8 cellular contexts compared by ENCODE assay signal in the genomic region with DNA sequence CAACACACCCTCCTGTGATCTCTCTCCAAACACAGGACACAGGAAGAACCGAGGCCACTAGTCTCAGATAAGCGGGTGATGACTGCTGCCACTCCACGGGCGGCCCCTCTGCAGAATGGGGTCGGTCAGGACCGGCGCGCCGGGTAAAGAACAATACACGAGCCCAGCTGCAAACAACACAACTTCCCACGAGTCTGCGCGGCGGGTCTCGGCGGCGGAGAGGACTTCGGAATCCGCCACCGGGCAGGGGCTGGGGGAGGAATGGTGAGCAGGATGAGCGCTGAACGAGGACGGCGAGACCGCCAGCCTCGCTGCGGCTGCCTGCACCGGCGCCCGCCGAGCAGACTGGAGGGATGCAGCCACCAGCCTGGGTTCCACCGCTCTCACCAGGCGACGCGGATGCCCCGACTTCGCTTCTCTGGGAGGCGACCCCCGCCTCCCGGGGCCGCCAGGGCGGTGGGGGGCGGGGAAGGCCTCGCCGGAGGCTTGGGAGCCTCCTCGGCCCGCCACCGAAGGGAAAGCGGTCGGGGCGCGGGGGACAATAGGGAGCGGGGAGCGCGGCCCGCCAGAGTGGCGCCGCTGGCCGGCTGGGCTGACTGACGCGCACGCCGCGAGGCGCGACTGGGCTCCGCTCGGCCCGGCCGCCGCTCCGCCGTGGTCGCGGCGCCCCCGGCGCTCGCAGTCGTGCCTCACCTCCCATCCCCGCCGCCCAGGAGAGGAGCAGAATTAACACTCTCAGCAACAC. TPM values are rescaled to one million over a fixed set of nuclear protein-coding genes. Genes with fewer than 3 reads are reported as not detected.
DNase-seq lines count a peak whose midpoint lies in the region; ATAC-seq and TF ChIP-seq lines count a peak whose summit lies in the region.

No MANE protein-coding gene starts in this region.

- H3K27me3 Mint-ChIP-seq in activated B cell treated with CpG ODN at 0.5 μM for 24 hours: no peaks in the 10 kb centered on the region
- H3K27me3 Mint-ChIP-seq in chondrocyte (ENCODE audit: low read depth): no peaks in the 10 kb centered on the region

- peaks cover 9% of the 10 kb centered on the region for H4K20me1 ChIP-seq in MM.1S (ENCODE audit: insufficient read depth, low read length)

- POLR2A ChIA-PET in activated B cell treated with CpG ODN at 0.5 μM for 24 hours (lab: Charles Lee): interaction anchor here (0.7 to 2.3 kb wide), 10 partner anchors 11 to 1043 kb away, joined by 3 to 78 read pairs (median 6); a partner anchor contains a TSS

- H3K4me2 ChIP-seq in MM.1S (ENCODE audit: low read depth, low read length): peak overlapping the region; percentile 91; the same call in 1 of the 2 replicates

- H3K27me3 ChIP-seq in HAP-1 (ENCODE audit: low read depth) (no peaks in the 10 kb centered on the region), MM.1S (replicated peaks; ENCODE audit: insufficient read depth, low read length) (no peaks in the 10 kb centered on the region)

- peaks cover 49% of the 10 kb centered on the region for H3K4me1 Mint-ChIP-seq in activated B cell treated with CpG ODN at 0.5 μM for 24 hours
- H3K4me1 Mint-ChIP-seq in chondrocyte (ENCODE audit: low read depth): peaks cover 33% of the 10 kb centered on the region

- H3K4me3 ChIP-seq in HAP-1: peak overlapping the region; percentile 93
- H3K4me3 ChIP-seq in MM.1S (ENCODE audit: low read length): peak overlapping the region; percentile 89

- H3K9me2 ChIP-seq in MM.1S (replicated peaks; ENCODE audit: insufficient read depth, low read length): no peaks in the 10 kb centered on the region

- H3K9me3 Mint-ChIP-seq in activated B cell treated with CpG ODN at 0.5 μM for 24 hours (no peaks in the 10 kb centered on the region), chondrocyte (ENCODE audit: low read depth) (no peaks in the 10 kb centered on the region)

- H3F3A ChIP-seq in MM.1S (ENCODE audit: insufficient read depth, low read length): peaks cover 23% of the 10 kb centered on the region

- H3K36me3 Mint-ChIP-seq in activated B cell treated with CpG ODN at 0.5 μM for 24 hours (ENCODE audit: low read depth) (peaks cover 9% of the 10 kb centered on the region), chondrocyte (ENCODE audit: low read depth) (peaks cover 2% of the 10 kb centered on the region)

- H3K4me1 ChIP-seq in HAP-1: peaks cover 4% of the 10 kb centered on the region; the same call in 1 of the 2 replicates
- H3K4me1 ChIP-seq in MM.1S (ENCODE audit: low read length): peaks cover 19% of the 10 kb centered on the region

- DNase-seq in GM13976 (ENCODE audit: low spot score) (peak; percentile 44), HAP-1 (ENCODE audit: low spot score in 2 of 2) (peak; percentile 33 to 78), MM.1S (peak; percentile 37), activated B cell treated with CpG ODN at 0.5 μM for 24 hours (peak; percentile 55), chondrocyte (ENCODE audit: low spot score) (no peak), left lobe of liver (ENCODE audit: low spot score) (peak; percentile 68), epidermal melanocyte (ENCODE audit: insufficient read length, low spot score) (no peak)
- DNase-seq in stimulated activated CD4-positive, alpha-beta T cell treated with anti-CD3 and anti-CD28 coated beads, Interleukin-4, amount 100 ng/mL, for 4 hours: peak; percentile 32 to 34

- peak; percentile 29 for ATAC-seq in activated B cell treated with CpG ODN at 0.5 μM for 24 hours (ENCODE audit: low read depth)
- ATAC-seq in left lobe of liver: peak; percentile 48

- H3K36me3 ChIP-seq in HAP-1 (replicated peaks) (no peaks in the 10 kb centered on the region), MM.1S (replicated peaks; ENCODE audit: insufficient read depth, low read length) (0 out of 2 replicates have a peak, but pooled peaks cover 3% of the 10 kb centered on the region)

- H3K9ac ChIP-seq in MM.1S (ENCODE audit: low read length): peak overlapping the region; percentile 89

- peak overlapping the region; percentile 82 for H2AFZ ChIP-seq in MM.1S (ENCODE audit: low read length)

- CTCF ChIA-PET in activated B cell treated with CpG ODN at 0.5 μM for 24 hours (lab: Charles Lee): interaction anchor here (1.1 to 3.0 kb wide), 2 partner anchors 22 to 24 kb away, joined by 8 to 19 read pairs; a partner anchor contains a TSS

- H3K27ac Mint-ChIP-seq in activated B cell treated with CpG ODN at 0.5 μM for 24 hours: peak overlapping the region; percentile 97
- peak overlapping the region; percentile 97 for H3K27ac Mint-ChIP-seq in chondrocyte (ENCODE audit: unreplicated experiment)

- in situ Hi-C loops in GM13976 (cut with MboI; ENCODE audit: low sequenced_read_pairs, unreplicated experiment) (no loop called here), HAP-1 (cut with MboI; ENCODE audit: low sequenced_read_pairs) (no loop called here)

- H3K27ac ChIP-seq in MM.1S (ENCODE audit: low read length): peak overlapping the region; percentile 88

- intact Hi-C loops in activated B cell treated with CpG ODN at 0.5 μM for 24 hours (cut with micrococcal nuclease): loop anchor here (1.0 to 2.0 kb wide), 5 partner anchors 11 to 938 kb away; no protein-coding TSS in a partner anchor

- TF ChIP-seq CTCF in GM13976 (IDR thresholded peaks at IDR 0.05; ENCODE audit: borderline replicate concordance, control extremely low read depth, extremely low read depth, insufficient read depth, missing control alignments) (no peak), MM.1S (IDR thresholded peaks at IDR 0.05; ENCODE audit: low read length) (no peak), activated B cell treated with CpG ODN at 0.5 μM for 24 hours (IDR thresholded peaks at IDR 0.05) (no peak), chondrocyte (IDR thresholded peaks at IDR 0.05) (peak; percentile 7)

- H3K4me3 Mint-ChIP-seq in activated B cell treated with CpG ODN at 0.5 μM for 24 hours: peak overlapping the region; percentile 96
- peak overlapping the region; percentile 93 for H3K4me3 Mint-ChIP-seq in chondrocyte (ENCODE audit: unreplicated experiment)

- peaks cover 57% of the 10 kb centered on the region for H3K79me2 ChIP-seq in MM.1S (ENCODE audit: low read length)

- H3K9me3 ChIP-seq in HAP-1 (no peaks in the 10 kb centered on the region), MM.1S (replicated peaks; ENCODE audit: insufficient read depth, low read length) (no peaks in the 10 kb centered on the region)

RNA-seq across cellular contexts. Expression of a gene that starts 0.5 kb away (rescaled TPM):
- total RNA-seq in activated B cell treated with CpG ODN at 0.5 μM for 24 hours: 87.7 and 91.6 TPM in 2 replicates
- total RNA-seq in chondrocyte: 147 to 181 TPM (median 148 TPM) in 3 replicates
- 36.6 TPM for total RNA-seq in left lobe of liver

RNA-seq across cellular contexts. Expression of a gene that starts 22.1 kb away (rescaled TPM):
- total RNA-seq in activated B cell treated with CpG ODN at 0.5 μM for 24 hours (5.8 and 6.2 TPM in 2 replicates), chondrocyte (16.0 to 19.4 TPM (median 19.0 TPM) in 3 replicates), left lobe of liver (5.5 TPM)

Comparison
In these comparisons a context has a peak if more than half of its experiments do, and no peak if none do; other contexts are left out.
1. DNase-seq: peak in GM13976 (single experiment), HAP-1 (2 of 2), MM.1S (single experiment), activated B cell treated with CpG ODN at 0.5 μM for 24 hours (single experiment), left lobe of liver (single experiment) and stimulated activated CD4-positive, alpha-beta T cell treated with anti-CD3 and anti-CD28 coated beads, Interleukin-4, amount 100 ng/mL, for 4 hours (2 of 2); none in chondrocyte (single experiment) and epidermal melanocyte (single experiment).